ENCODE assay signal across 9 cellular contexts in genomic region chr1:965526-966134, GRCh38. TPM values are rescaled to one million over a fixed set of nuclear protein-coding genes. Genes with fewer than 3 reads are reported as not detected.
DNase-seq lines count a peak whose midpoint lies in the region; ATAC-seq, FAIRE-seq and TF ChIP-seq lines count a peak whose summit lies in the region.
"Had no signal": no experiment of that assay in that cellular context is flagged by ENCODE, and none has a peak within 500 bp of the region (broad histone marks: within the 10 kb centered on the region; RNA-seq: fewer than 3 reads in every experiment).

No MANE protein-coding gene starts in this region.

- TF ChIP-seq EP300 in stomach (IDR thresholded peaks at IDR 0.05) = no peak

- 66 to 82% (median 76%) methylated on average over 16 to 26 of the region's 26 CpGs for WGBS in stomach, 5 donors

- peaks cover 12% of the 10 kb centered on the region for H3K36me3 ChIP-seq in bronchial epithelial cell (ENCODE audit: control insufficient read depth, insufficient read depth, low read length)
- peaks cover 9 to 30% (median 25%) of the 10 kb centered on the region in 4 donors for H3K36me3 ChIP-seq in stomach

- no peak for FAIRE-seq in bronchial epithelial cell (lab: Jason Lieb, UNC)
- FAIRE-seq: colon, RCC 7860 had no signal

- peaks cover 24 to 39% (median 33%) of the 10 kb centered on the region in 4 donors for H3K4me1 ChIP-seq in stomach

- H3K4me3 Mint-ChIP-seq in activated naive CD4-positive, alpha-beta T cell treated with anti-CD3 and anti-CD28 coated beads, Interleukin-2, amount 50 U/mL, for 24 hours = peak overlapping the region; percentile 30

- no peaks in the 10 kb centered on the region for H3K4me1 Mint-ChIP-seq in activated naive CD4-positive, alpha-beta T cell treated with anti-CD3 and anti-CD28 coated beads, Interleukin-2, amount 50 U/mL, for 24 hours

- intact Hi-C loops in stomach (cut with DNase I; ENCODE audit: low total_unique reads) = no loop called here

- H3K36me3 Mint-ChIP-seq in activated naive CD4-positive, alpha-beta T cell treated with anti-CD3 and anti-CD28 coated beads, Interleukin-2, amount 50 U/mL, for 24 hours = peaks cover 1% of the 10 kb centered on the region

- H3K27ac Mint-ChIP-seq in activated naive CD4-positive, alpha-beta T cell treated with anti-CD3 and anti-CD28 coated beads, Interleukin-2, amount 50 U/mL, for 24 hours = no peak overlapping the region

- H3K9me3 ChIP-seq in stomach = no peaks in the 10 kb centered on the region
- H3K9me3 ChIP-seq: BE2C had no signal

- H3K27me3 Mint-ChIP-seq in activated naive CD4-positive, alpha-beta T cell treated with anti-CD3 and anti-CD28 coated beads, Interleukin-2, amount 50 U/mL, for 24 hours = peaks cover 6% of the 10 kb centered on the region

- H3K4me3 ChIP-seq in bronchial epithelial cell (ENCODE audit: low read depth, low read length) (peak overlapping the region; percentile 99), stomach (peak overlapping the region in 3 of 4 donors; percentile 60 to 74 (median 71))

- no peaks in the 10 kb centered on the region for H3K9me3 Mint-ChIP-seq in activated naive CD4-positive, alpha-beta T cell treated with anti-CD3 and anti-CD28 coated beads, Interleukin-2, amount 50 U/mL, for 24 hours

- DNase-seq in activated naive CD4-positive, alpha-beta T cell treated with Interleukin-2 at 50 U/mL for 16 hours = no peak
- DNase-seq in bronchial epithelial cell (ENCODE audit: low read depth) = no peak
- DNase-seq in stomach = no peak
- no peak for DNase-seq in medulla oblongata (ENCODE audit: extremely low spot score)
- DNase-seq: BE2C had no signal

- no peak for ATAC-seq in HG02759 (IDR thresholded peaks at IDR 0.05; ENCODE audit: unreplicated experiment)

- TF ChIP-seq CTCF in bronchial epithelial cell (IDR thresholded peaks at IDR 0.05; ENCODE audit: insufficient read depth, low read length, severe bottlenecking) (no peak), stomach (IDR thresholded peaks at IDR 0.05) (no peak)

- no peaks in the 10 kb centered on the region for H3K27me3 ChIP-seq in bronchial epithelial cell (ENCODE audit: control insufficient read depth, insufficient read depth, low read length)
- H3K27me3 ChIP-seq in stomach = peaks cover 0 to 43% (median 12%) of the 10 kb centered on the region in 3 donors

- H3K27ac ChIP-seq in stomach = peak overlapping the region; percentile 5 to 94 (median 92)

- TF ChIP-seq POLR2A in stomach (IDR thresholded peaks at IDR 0.05) = no peak

RNA-seq across cellular contexts. Expression of gene PLEKHN1, which starts 0.7 kb away (rescaled TPM):
- 1.6 and 5.4 TPM in 2 replicates for total RNA-seq in bronchial epithelial cell
- 10 to 100 TPM in 1 of 5 donors, under 1 TPM in 3, not detected in 1; 0.29 to 29.2 (median 0.50) TPM for total RNA-seq in stomach
- polyA plus RNA-seq in stomach = 10 to 100 TPM in 1 of 3 donors, 1 to 10 TPM in 1, not detected in 1; 2.9 to 13.6 TPM

RNA-seq across cellular contexts. Expression of gene KLHL17, which starts 5.2 kb away (rescaled TPM):
- total RNA-seq in bronchial epithelial cell = 4.5 and 6.8 TPM in 2 replicates
- 10 to 100 TPM in 2 of 5 donors, 1 to 10 TPM in 3; 1.7 to 99.9 (median 8.1) TPM for total RNA-seq in stomach
- 10 to 100 TPM in 1 of 3 donors, 1 to 10 TPM in 2; 6.0 to 19.3 (median 7.2) TPM for polyA plus RNA-seq in stomach

RNA-seq across cellular contexts. Expression of gene NOC2L, which starts 6.6 kb away (rescaled TPM):
- total RNA-seq in bronchial epithelial cell (116 and 128 TPM in 2 replicates), stomach (10 to 100 TPM; 30.4 to 69.2 (median 40.3) TPM)
- polyA plus RNA-seq in stomach = 10 to 100 TPM; 33.5 to 57.9 (median 50.1) TPM

RNA-seq across cellular contexts. Expression of gene PERM1, which starts 16.3 kb away (rescaled TPM):
- total RNA-seq in bronchial epithelial cell (under 0.01 TPM in 1 of 2 replicates, not detected in the other), stomach (under 1 TPM in 1 of 5 donors, not detected in 4; 0.43 TPM)
- polyA plus RNA-seq in stomach = under 1 TPM; 0.37 to 0.88 (median 0.46) TPM

RNA-seq across cellular contexts. Expression of gene HES4, which starts 34.3 kb away (rescaled TPM):
- total RNA-seq in bronchial epithelial cell = 42.6 and 83.5 TPM in 2 replicates
- 100 to 1,000 TPM in 1 of 5 donors, 10 to 100 TPM in 3, not detected in 1; 14.9 to 212 (median 60.8) TPM for total RNA-seq in stomach
- 10 to 100 TPM in 2 of 3 donors, 1 to 10 TPM in 1; 4.0 to 29.3 (median 13.4) TPM for polyA plus RNA-seq in stomach
